13 cellular contexts compared by ENCODE assay signal in the genomic region with DNA sequence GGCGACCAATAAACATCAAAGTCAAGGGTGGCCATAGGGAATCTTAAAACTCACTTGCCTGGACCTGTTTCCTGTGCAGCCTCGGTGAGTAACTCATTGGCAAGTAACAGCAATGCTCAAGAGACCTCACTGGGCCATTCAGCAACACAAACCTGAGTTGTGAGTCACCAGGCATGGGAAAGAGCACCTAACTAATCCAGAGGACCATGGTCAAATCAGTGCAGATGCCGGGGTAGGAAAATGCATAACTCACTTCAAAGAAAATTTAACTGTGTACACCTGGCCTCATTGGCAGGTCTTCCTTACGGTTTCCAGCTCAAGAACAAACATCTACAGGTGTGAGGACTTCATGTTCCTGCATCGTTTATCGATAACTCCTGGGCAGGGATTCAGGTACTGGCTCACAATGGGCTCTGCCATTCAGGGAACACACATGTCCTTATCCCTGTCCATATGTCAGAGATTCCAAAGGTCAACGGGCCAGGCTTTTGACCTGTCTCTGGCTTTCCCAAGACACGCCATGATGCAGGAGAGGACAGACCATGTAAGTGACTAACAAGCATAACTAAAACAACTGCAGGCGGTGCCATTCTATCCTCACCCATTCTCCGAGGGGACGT.
"Had no signal": no experiment of that assay in that cellular context is flagged by ENCODE, and none has a peak within 500 bp of the region (broad histone marks: within the 10 kb centered on the region; RNA-seq: fewer than 3 reads in every experiment).

No MANE protein-coding gene starts in this region.

- H3K9me3 ChIP-seq: esophagus squamous epithelium, uterus had no signal

- H3K4me3 ChIP-seq: esophagus squamous epithelium, uterus had no signal

- H3K79me2 ChIP-seq: parathyroid adenoma had no signal

- H3K27ac ChIP-seq: parathyroid adenoma, uterus, WERI-Rb-1 had no signal

- H3K36me3 ChIP-seq: esophagus squamous epithelium, uterus had no signal

- H3K27me3 ChIP-seq: esophagus squamous epithelium, uterus had no signal

- H2AFZ ChIP-seq: parathyroid adenoma had no signal

- H3K9ac ChIP-seq: parathyroid adenoma had no signal

- H3K4me1 ChIP-seq: parathyroid adenoma, uterus had no signal

- ATAC-seq: activated CD4-positive, alpha-beta T cell treated with anti-CD3 and anti-CD28 coated beads for 36 hours; activated CD8-positive, alpha-beta T cell treated with anti-CD3 and anti-CD28 coated beads for 36 hours; activated T-helper 17 cell treated with anti-CD3 and anti-CD28 coated beads, Interleukin-2, amount 50 U/mL, for 72 hours; effector memory CD8-positive, alpha-beta T cell had no signal

- DNase-seq: activated CD4-positive, alpha-beta T cell treated with anti-CD3 and anti-CD28 coated beads for 36 hours; activated CD8-positive, alpha-beta T cell treated with anti-CD3 and anti-CD28 coated beads for 36 hours; activated naive CD4-positive, alpha-beta T cell treated with anti-CD3 and anti-CD28 coated beads for 36 hours; cortex of kidney; effector memory CD8-positive, alpha-beta T cell; esophagus squamous epithelium; foreskin fibroblast; stimulated activated CD4-positive, alpha-beta T cell treated with anti-CD3 and anti-CD28 coated beads, Interleukin-4, amount 100 ng/mL, for 4 hours; T-helper 9 cell; uterus; WERI-Rb-1 had no signal
